9 cellular contexts compared by ENCODE assay signal in genomic region chr4:39365360-39365759, GRCh38. TPM values are rescaled to one million over a fixed set of nuclear protein-coding genes. Genes with fewer than 3 reads are reported as not detected.
DNase-seq lines count a peak whose midpoint lies in the region; ATAC-seq and TF ChIP-seq lines count a peak whose summit lies in the region.
"Had no signal": no experiment of that assay in that cellular context is flagged by ENCODE, and none has a peak within 500 bp of the region (broad histone marks: within the 10 kb centered on the region; RNA-seq: fewer than 3 reads in every experiment).

No MANE protein-coding gene starts in this region.

- ATAC-seq in heart right ventricle (no peak), Right ventricle myocardium superior (ENCODE audit: poor library complexity) (no peak), lung (ENCODE audit: insufficient read depth, low FRiP score) (no peak)

- intact Hi-C loops in heart right ventricle (cut with DNase I) (no loop called here), Right ventricle myocardium superior (cut with DNase I) (no loop called here), ascending aorta (cut with DNase I) (loop anchor here (5.0 kb wide), 1 partner anchor 183 kb away; the partner anchor contains the start of gene WDR19), vagina (cut with DNase I) (no loop called here)

- no peaks in the 10 kb centered on the region for H3K27me3 ChIP-seq in heart right ventricle
- H3K27me3 ChIP-seq in ascending aorta: no peaks in the 10 kb centered on the region
- H3K27me3 ChIP-seq in lung (ENCODE audit: control insufficient read depth, insufficient read depth): no peaks in the 10 kb centered on the region
- no peaks in the 10 kb centered on the region for H3K27me3 ChIP-seq in vagina

- no peaks in the 10 kb centered on the region for H3K9me3 ChIP-seq in heart right ventricle
- no peaks in the 10 kb centered on the region for H3K9me3 ChIP-seq in ascending aorta
- peaks cover 0 to 2% of the 10 kb centered on the region in 2 donors for H3K9me3 ChIP-seq in lung (ENCODE audit: control insufficient read depth in 2 of 2, insufficient read depth in 1 of 2, low read length in 1 of 2)
- no peaks in the 10 kb centered on the region for H3K9me3 ChIP-seq in vagina

- H3K4me3 ChIP-seq in heart right ventricle: peak overlapping the region; percentile 77 to 99 (median 92)
- peak overlapping the region; percentile 91 to 95 for H3K4me3 ChIP-seq in ascending aorta
- H3K4me3 ChIP-seq in lung: peak overlapping the region; percentile 94
- peak overlapping the region; percentile 71 to 80 for H3K4me3 ChIP-seq in vagina

- no peak for TF ChIP-seq CTCF in heart right ventricle (IDR thresholded peaks at IDR 0.05)
- no peak for TF ChIP-seq CTCF in ascending aorta (IDR thresholded peaks at IDR 0.05)
- no peak for TF ChIP-seq CTCF in lung (IDR thresholded peaks at IDR 0.05; ENCODE audit: control extremely low read depth, extremely low read depth)
- TF ChIP-seq CTCF in vagina (IDR thresholded peaks at IDR 0.05): no peak

- 7 to 8% methylated on average over 7 of the region's 7 CpGs for WGBS in heart right ventricle, 2 donors
- WGBS in lung, 2 donors: 6 to 9% methylated on average over 7 of the region's 7 CpGs

- H3K4me1 ChIP-seq in heart right ventricle (peaks cover 0 to 26% (median 21%) of the 10 kb centered on the region in 9 donors), ascending aorta (peaks cover 0 to 9% of the 10 kb centered on the region in 2 donors), lung (ENCODE audit: control insufficient read depth in 2 of 2, insufficient read depth in 2 of 2, low read length in 2 of 2) (peaks cover 3 to 11% of the 10 kb centered on the region in 2 donors), vagina (peaks cover 15% of the 10 kb centered on the region)

- peak overlapping the region in 8 of 10 donors; percentile 51 to 92 (median 80) for H3K27ac ChIP-seq in heart right ventricle
- peak overlapping the region; percentile 80 to 82 for H3K27ac ChIP-seq in ascending aorta
- H3K27ac ChIP-seq in lung (ENCODE audit: low read depth in 1 of 2, low read length in 1 of 2): peak overlapping the region in 1 of 2 donors; percentile 88
- peak overlapping the region; percentile 81 for H3K27ac ChIP-seq in vagina

- H3K36me3 ChIP-seq in heart right ventricle (peaks cover 0 to 6% (median 0%) of the 10 kb centered on the region in 9 donors), ascending aorta (no peaks in the 10 kb centered on the region), lung (ENCODE audit: control insufficient read depth in 2 of 2, insufficient read depth in 2 of 2, low read length in 2 of 2) (no peaks in the 10 kb centered on the region), vagina (no peaks in the 10 kb centered on the region)

- TF ChIP-seq POLR2A in vagina (IDR thresholded peaks at IDR 0.05): no peak

- DNase-seq in heart right ventricle (no peak), Right ventricle myocardium superior (no peak), ascending aorta (ENCODE audit: low spot score in 2 of 2) (no peak), lung (ENCODE audit: low spot score) (no peak), vagina (ENCODE audit: extremely low spot score in 2 of 2) (no peak), NCI-H1417 treated with DMSO at 0.1 percent for 48 hours (lab: John Stamatoyannopoulos, UW) (no peak), NCI-H128 (lab: John Stamatoyannopoulos, UW; ENCODE audit: unreplicated experiment) (no peak)
- DNase-seq in activated CD8-positive, alpha-beta memory T cell treated with anti-CD3 and anti-CD28 coated beads, Interleukin-2, amount 50 U/mL, for 4 hours: no peak

RNA-seq across cellular contexts. Expression of gene RFC1, which starts 0.8 kb away (rescaled TPM):
- total RNA-seq in heart right ventricle: 10 to 100 TPM; 18.4 to 31.0 (median 24.8) TPM
- polyA plus RNA-seq in heart right ventricle: 1 to 10 TPM; 5.7 to 9.5 TPM
- 22.6 TPM for total RNA-seq in Right ventricle myocardium superior
- 39.5 TPM for total RNA-seq in ascending aorta
- total RNA-seq in lung: 10 to 100 TPM; 37.1 to 75.3 TPM
- polyA plus RNA-seq in lung: 10 to 100 TPM; 11.0 to 14.7 TPM
- 33.9 TPM for total RNA-seq in vagina

RNA-seq across cellular contexts. Expression of gene KLB, which starts 41.4 kb away (rescaled TPM):
- under 1 TPM in 6 of 10 donors, not detected in 4; 0.08 to 0.53 (median 0.24) TPM for total RNA-seq in heart right ventricle
- polyA plus RNA-seq in heart right ventricle: under 1 TPM; 0.19 to 0.29 TPM
- 0.13 TPM for total RNA-seq in Right ventricle myocardium superior
- total RNA-seq in ascending aorta: not detected
- total RNA-seq in lung: under 1 TPM; 0.51 to 0.80 TPM
- polyA plus RNA-seq in lung: under 1 TPM; 0.06 to 0.26 TPM
- 1.2 TPM for total RNA-seq in vagina
- total RNA-seq: activated CD8-positive, alpha-beta memory T cell treated with anti-CD3 and anti-CD28 coated beads for 36 hours had no signal
